9 cellular contexts compared by ENCODE assay signal in the genomic region with DNA sequence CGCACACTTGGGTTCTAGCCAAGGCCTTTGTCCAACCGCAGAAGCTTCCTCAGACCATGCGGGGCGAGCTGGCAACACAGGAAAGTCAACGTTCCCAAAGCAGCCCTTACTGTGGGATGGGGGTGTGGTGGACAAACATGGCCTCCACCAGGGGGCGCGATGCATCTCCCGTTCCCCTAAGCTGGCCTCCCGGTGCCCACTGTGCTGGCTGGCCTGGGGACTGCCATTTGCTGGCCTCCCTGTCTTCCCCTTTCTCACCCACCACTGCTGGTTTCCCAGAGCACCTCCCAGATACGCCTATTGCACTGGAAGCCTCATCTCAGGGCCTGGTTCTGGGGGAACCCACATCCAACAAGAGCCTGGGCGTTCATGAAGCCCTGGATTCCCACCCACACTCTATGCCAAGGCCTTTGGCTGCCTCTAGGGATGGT.
DNase-seq lines count a peak whose midpoint lies in the region; ATAC-seq and TF ChIP-seq lines count a peak whose summit lies in the region.
"Had no signal": no experiment of that assay in that cellular context is flagged by ENCODE, and none has a peak within 500 bp of the region (broad histone marks: within the 10 kb centered on the region; RNA-seq: fewer than 3 reads in every experiment).

No MANE protein-coding gene starts in this region.

- H3K36me3 Mint-ChIP-seq in Calu3 (ENCODE audit: insufficient read depth, unreplicated experiment) = no peaks in the 10 kb centered on the region
- H3K36me3 Mint-ChIP-seq in activated CD8-positive, alpha-beta T cell treated with anti-CD3 and anti-CD28 coated beads, Interleukin-2, amount 10 ng/mL, durations not matched to agents 7 days and 5 days (ENCODE audit: low read depth) = no peaks in the 10 kb centered on the region
- H3K36me3 Mint-ChIP-seq: IgD-negative memory B cell had no signal

- CTCF ChIA-PET in Calu3 (lab: Charles Lee) = interaction anchor here (1.0 to 1.1 kb wide), 2 partner anchors 11 to 474 kb away, joined by 3 to 6 read pairs; no protein-coding TSS in a partner anchor
- CTCF ChIA-PET in activated CD8-positive, alpha-beta T cell treated with anti-CD3 and anti-CD28 coated beads, Interleukin-2, amount 10 ng/mL, durations not matched to agents 7 days and 5 days (lab: Charles Lee) = interaction anchor here (0.6 to 1.9 kb wide), 12 partner anchors 9 to 474 kb away, joined by 3 to 9 read pairs (median 3); no protein-coding TSS in a partner anchor

- H3K27ac Mint-ChIP-seq in Calu3 (ENCODE audit: unreplicated experiment) = no peak overlapping the region
- H3K27ac Mint-ChIP-seq in activated CD8-positive, alpha-beta T cell treated with anti-CD3 and anti-CD28 coated beads, Interleukin-2, amount 10 ng/mL, durations not matched to agents 7 days and 5 days = no peak overlapping the region

- peak; percentile 65 for TF ChIP-seq CTCF in Calu3 (IDR thresholded peaks at IDR 0.05; ENCODE audit: unreplicated experiment)

- POLR2A ChIA-PET in activated CD8-positive, alpha-beta T cell treated with anti-CD3 and anti-CD28 coated beads, Interleukin-2, amount 10 ng/mL, durations not matched to agents 7 days and 5 days (lab: Charles Lee) = no interaction called here

- peak; percentile 67 for DNase-seq in Calu3
- DNase-seq in KBM-7 = peak; percentile 46
- peak; percentile 54 for DNase-seq in activated CD8-positive, alpha-beta T cell treated with anti-CD3 and anti-CD28 coated beads, Interleukin-2, amount 10 ng/mL, durations not matched to agents 7 days and 5 days
- peak; percentile 12 for DNase-seq in glomerular endothelial cell (ENCODE audit: extremely low read depth, low read depth, low spot score)
- peak; percentile 74 for DNase-seq in stimulated activated CD4-positive, alpha-beta T cell treated with anti-CD3 and anti-CD28 coated beads, Interleukin-15, amount 100 ng/mL, for 24 hours
- DNase-seq in NCI-H2029 treated with DMSO at 0.1 percent for 48 hours (lab: John Stamatoyannopoulos, UW) = no peak
- no peak for DNase-seq in midbrain (lab: John Stamatoyannopoulos, UW)
- DNase-seq in putamen (ENCODE audit: low spot score) = no peak

- peak; percentile 45 for ATAC-seq in activated CD8-positive, alpha-beta T cell treated with anti-CD3 and anti-CD28 coated beads, Interleukin-2, amount 10 ng/mL, durations not matched to agents 7 days and 5 days

- BruUV-seq in Calu3 (replicated peaks; lab: Mats Ljungman, UMichigan) = no TSS peak

- H3K4me1 Mint-ChIP-seq in Calu3 (ENCODE audit: low read depth, unreplicated experiment) = no peaks in the 10 kb centered on the region
- peaks cover 24% of the 10 kb centered on the region for H3K4me1 Mint-ChIP-seq in activated CD8-positive, alpha-beta T cell treated with anti-CD3 and anti-CD28 coated beads, Interleukin-2, amount 10 ng/mL, durations not matched to agents 7 days and 5 days (ENCODE audit: low read depth)

- H3K9me3 Mint-ChIP-seq in Calu3 (ENCODE audit: low read depth, unreplicated experiment) = no peaks in the 10 kb centered on the region
- H3K9me3 Mint-ChIP-seq in activated CD8-positive, alpha-beta T cell treated with anti-CD3 and anti-CD28 coated beads, Interleukin-2, amount 10 ng/mL, durations not matched to agents 7 days and 5 days (ENCODE audit: insufficient read depth) = no peaks in the 10 kb centered on the region
- H3K9me3 Mint-ChIP-seq: IgD-negative memory B cell had no signal

- H3K27me3 Mint-ChIP-seq in Calu3 (ENCODE audit: unreplicated experiment) = peaks cover 100% of the 10 kb centered on the region
- H3K27me3 Mint-ChIP-seq in activated CD8-positive, alpha-beta T cell treated with anti-CD3 and anti-CD28 coated beads, Interleukin-2, amount 10 ng/mL, durations not matched to agents 7 days and 5 days (ENCODE audit: low read depth) = peaks cover 45% of the 10 kb centered on the region

- intact Hi-C loops in Calu3 (cut with micrococcal nuclease; ENCODE audit: unreplicated experiment) = no loop called here

- H3K4me3 Mint-ChIP-seq in Calu3 (ENCODE audit: low read depth, unreplicated experiment) = no peak overlapping the region
- H3K4me3 Mint-ChIP-seq in activated CD8-positive, alpha-beta T cell treated with anti-CD3 and anti-CD28 coated beads, Interleukin-2, amount 10 ng/mL, durations not matched to agents 7 days and 5 days = no peak overlapping the region

- in situ Hi-C loops in KBM-7 (cut with MboI; ENCODE audit: low pct_unique_long_range_greater_than_20kb, low sequenced_read_pairs) = no loop called here

Comparison
In these comparisons a context has a peak if more than half of its experiments do, and no peak if none do; other contexts are left out.
1. DNase-seq: peak in Calu3 (single experiment), KBM-7 (single experiment), activated CD8-positive, alpha-beta T cell treated with anti-CD3 and anti-CD28 coated beads, Interleukin-2, amount 10 ng/mL, durations not matched to agents 7 days and 5 days (single experiment), glomerular endothelial cell (single experiment) and stimulated activated CD4-positive, alpha-beta T cell treated with anti-CD3 and anti-CD28 coated beads, Interleukin-15, amount 100 ng/mL, for 24 hours (single experiment); none in NCI-H2029 treated with DMSO at 0.1 percent for 48 hours (single experiment), midbrain (single experiment) and putamen (single experiment).